ENCODE assay signal across 8 cellular contexts in the genomic region with DNA sequence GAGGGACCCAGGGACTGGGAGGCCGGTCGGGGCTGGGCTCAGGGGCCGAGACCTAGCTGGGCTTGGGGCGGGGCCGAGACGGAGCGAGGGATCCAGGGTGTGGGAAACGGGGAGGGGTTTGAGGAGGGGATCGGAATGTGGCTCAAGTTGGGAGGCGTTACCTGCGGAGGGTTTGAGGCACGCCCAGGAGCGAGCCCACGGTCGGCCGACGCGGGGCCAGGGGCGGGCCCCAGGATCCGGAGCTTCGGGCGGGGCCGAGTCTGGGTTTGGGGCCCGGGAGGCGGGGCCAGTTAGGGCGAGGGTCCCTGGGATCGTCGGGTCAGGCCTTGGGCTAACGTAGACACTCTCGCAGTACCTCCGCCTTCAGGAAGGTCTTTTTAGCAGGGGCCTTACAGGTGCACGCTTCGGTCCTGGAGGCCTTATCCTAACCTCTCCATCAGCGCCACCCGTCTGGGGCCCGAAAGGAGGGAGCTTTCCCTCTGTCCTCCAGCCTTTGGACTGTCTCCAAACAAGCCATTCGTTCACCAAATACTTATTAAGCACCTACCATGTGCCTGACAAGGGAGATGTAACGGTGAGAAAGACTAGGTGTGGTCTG.
A peak's percentile ranks its signal among the peaks of the same experiment; 100 is the strongest.
DNase-seq lines count a peak whose midpoint lies in the region; ATAC-seq and TF ChIP-seq lines count a peak whose summit lies in the region.
"Not testable (repeated sequence)": the region's sequence is repeated elsewhere in the genome, so short reads cannot be mapped to it uniquely, and the experiment has no call there.

No MANE protein-coding gene starts in this region.

- not testable (repeated sequence) for H3K36me3 Mint-ChIP-seq in mesothelial cell of epicardium; stimulated activated memory B cell treated with anti-CD40 and anti-IgM and Interleukin-4, amounts not matched to agents 10 μg/mL and 1 μg/mL and 100 μg/mL, for 72 hours

- not testable (repeated sequence) for TF ChIP-seq CTCF in fibroblast of pulmonary artery (IDR thresholded peaks at IDR 0.05; ENCODE audit: low read length, missing control alignments); mesothelial cell of epicardium (IDR thresholded peaks at IDR 0.05; ENCODE audit: unreplicated experiment)

- not testable (repeated sequence) for H3K9me3 ChIP-seq in BLaER1 treated with 17β-estradiol and CSF1 and Interleukin-3, amounts not matched to agents 10 nM and 100 nM (replicated peaks in 1 of 11)

- peak; percentile 33 for ATAC-seq in GM21526 (IDR thresholded peaks at IDR 0.05; ENCODE audit: low FRiP score, unreplicated experiment)
- ATAC-seq in stimulated activated memory B cell treated with anti-CD40 and anti-IgM and Interleukin-4, amounts not matched to agents 10 μg/mL and 1 μg/mL and 100 μg/mL, for 72 hours: not testable (repeated sequence)

- H3K4me3 Mint-ChIP-seq in mesothelial cell of epicardium: peak overlapping the region; percentile 93
- H3K4me3 Mint-ChIP-seq in stimulated activated memory B cell treated with anti-CD40 and anti-IgM and Interleukin-4, amounts not matched to agents 10 μg/mL and 1 μg/mL and 100 μg/mL, for 72 hours: peak overlapping the region; percentile 93

- not testable (repeated sequence) for H3K27me3 Mint-ChIP-seq in mesothelial cell of epicardium (ENCODE audit: low read depth); stimulated activated memory B cell treated with anti-CD40 and anti-IgM and Interleukin-4, amounts not matched to agents 10 μg/mL and 1 μg/mL and 100 μg/mL, for 72 hours

- DNase-seq in NCI-H1092 treated with DMSO at 0.1 percent for 48 hours (lab: John Stamatoyannopoulos, UW): peak; percentile 54
- DNase-seq in SIG-M5 treated with dmso at 0.1 percent for 504 hours (lab: John Stamatoyannopoulos, UW; ENCODE audit: unreplicated experiment): peak; percentile 72
- DNase-seq in amniotic epithelial cell (ENCODE audit: low read depth): peak; percentile 3
- not testable (repeated sequence) for DNase-seq in fibroblast of pulmonary artery (ENCODE audit: low read depth); mesothelial cell of epicardium (ENCODE audit: low spot score in 2 of 2, unreplicated experiment in 2 of 2)

- H3K27me3 ChIP-seq in BLaER1 treated with 17β-estradiol and CSF1 and Interleukin-3, amounts not matched to agents 10 nM and 100 nM: not testable (repeated sequence)

- H3K4me3 ChIP-seq in BLaER1 treated with 17β-estradiol and CSF1 and Interleukin-3, amounts not matched to agents 10 nM and 100 nM: peak overlapping the region; percentile 69 to 86 (median 77)
- H3K4me3 ChIP-seq in fibroblast of pulmonary artery (replicated peaks; ENCODE audit: low read depth, low read length): peak overlapping the region; percentile 52

- not testable (repeated sequence) for H4K20me1 ChIP-seq in BLaER1 treated with 17β-estradiol and CSF1 and Interleukin-3, amounts not matched to agents 10 nM and 100 nM

- H3K4me1 ChIP-seq in BLaER1 treated with 17β-estradiol and CSF1 and Interleukin-3, amounts not matched to agents 10 nM and 100 nM: peaks cover 13 to 30% (median 24%) of the 10 kb centered on the region in 10 experiments

- peak overlapping the region; percentile 94 for H3K27ac Mint-ChIP-seq in mesothelial cell of epicardium
- peak overlapping the region; percentile 87 for H3K27ac Mint-ChIP-seq in stimulated activated memory B cell treated with anti-CD40 and anti-IgM and Interleukin-4, amounts not matched to agents 10 μg/mL and 1 μg/mL and 100 μg/mL, for 72 hours

- H3K27ac ChIP-seq in BLaER1 treated with 17β-estradiol and CSF1 and Interleukin-3, amounts not matched to agents 10 nM and 100 nM: peak overlapping the region in 10 of 11 experiments; percentile 61 to 94 (median 86); a peak in 20 of 22 replicates

- not testable (repeated sequence) for H3K9me3 Mint-ChIP-seq in mesothelial cell of epicardium; stimulated activated memory B cell treated with anti-CD40 and anti-IgM and Interleukin-4, amounts not matched to agents 10 μg/mL and 1 μg/mL and 100 μg/mL, for 72 hours

- peaks cover 0 to 20% (median 3%) of the 10 kb centered on the region in 11 experiments; a peak in 5 of 22 replicates for H3K36me3 ChIP-seq in BLaER1 treated with 17β-estradiol and CSF1 and Interleukin-3, amounts not matched to agents 10 nM and 100 nM

- H3K4me1 Mint-ChIP-seq in mesothelial cell of epicardium: peaks cover 17% of the 10 kb centered on the region
- not testable (repeated sequence) for H3K4me1 Mint-ChIP-seq in stimulated activated memory B cell treated with anti-CD40 and anti-IgM and Interleukin-4, amounts not matched to agents 10 μg/mL and 1 μg/mL and 100 μg/mL, for 72 hours

- H3K9ac ChIP-seq in BLaER1 treated with 17β-estradiol and CSF1 and Interleukin-3, amounts not matched to agents 10 nM and 100 nM: peak overlapping the region; percentile 81 to 93 (median 87)

- H3K4me2 ChIP-seq in BLaER1 treated with 17β-estradiol and CSF1 and Interleukin-3, amounts not matched to agents 10 nM and 100 nM: peak overlapping the region; percentile 73 to 89 (median 83)
